Comparison of ENCODE assay signal across 2 cellular contexts in the genomic region with DNA sequence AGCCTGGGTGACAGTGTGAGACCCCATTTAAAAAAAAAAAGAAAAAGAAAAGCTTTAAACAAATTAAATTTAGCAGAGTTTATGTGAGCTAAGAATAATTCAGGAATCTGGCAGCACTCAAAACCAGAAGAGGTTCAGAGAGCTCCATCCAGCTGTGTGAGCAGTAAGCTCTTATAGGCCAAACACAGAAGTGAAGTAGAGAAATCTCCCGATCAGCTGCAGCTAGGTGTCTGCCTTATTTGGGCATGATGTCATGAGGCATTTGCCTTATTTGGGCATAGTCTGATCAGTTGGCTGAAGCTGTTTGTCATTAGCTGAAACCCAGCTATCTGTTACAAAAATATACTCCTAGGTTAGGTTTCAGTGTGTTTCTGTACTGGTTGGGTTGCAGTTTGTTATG.
TF ChIP-seq lines count a peak whose summit lies in the region.

No MANE protein-coding gene starts in this region.

TF ChIP-seq in HepG2, 621 proteins besides CTCF, POLR2A, EP300 and RAD21:
- TF ChIP-seq ATF7 (IDR thresholded peaks at IDR 0.05) (0 out of 2 replicates have a peak, but pooled peaks have one; percentile 5), ATF7 (CRISPR knock-in tag; IDR thresholded peaks at IDR 0.05) (no peak), SRF (IDR thresholded peaks at IDR 0.05; ENCODE audit: low read depth, low read length) (peak; percentile 92), SAP130 (CRISPR knock-in tag; IDR thresholded peaks at IDR 0.05; ENCODE audit: low read depth) (no peak)

TF ChIP-seq in GM23338, 12 proteins besides CTCF, POLR2A, EP300 and RAD21:
- no peak for TF ChIP-seq CREB1 (CRISPR knock-in tag; IDR thresholded peaks at IDR 0.05; ENCODE audit: low read depth)
